In genomic region chr6:90098025-90098474, GRCh38 we compare ENCODE assay signal across 8 cellular contexts.
DNase-seq lines count a peak whose midpoint lies in the region; ATAC-seq, FAIRE-seq and TF ChIP-seq lines count a peak whose summit lies in the region.

No MANE protein-coding gene starts in this region.

- H3K4me1 ChIP-seq in liver (ENCODE audit: control insufficient read depth in 4 of 4, insufficient read depth in 4 of 4, low read length in 3 of 4): no peaks in the 10 kb centered on the region
- 0 out of 2 replicates have a peak, but pooled peaks cover 1% of the 10 kb centered on the region for H3K4me1 ChIP-seq in HepG2 (ENCODE audit: insufficient read depth, low read length)
- H3K4me1 ChIP-seq in adrenal gland (replicated peaks in 1 of 2): no peaks in the 10 kb centered on the region
- peaks cover 35% of the 10 kb centered on the region for H3K4me1 ChIP-seq in thymus (ENCODE audit: control insufficient read depth, insufficient read depth, low read length)

- H3K9me3 ChIP-seq in liver (ENCODE audit: control insufficient read depth in 4 of 4, low read length in 3 of 4) (no peaks in the 10 kb centered on the region), HepG2 (ENCODE audit: low read length) (no peaks in the 10 kb centered on the region), adrenal gland (replicated peaks in 1 of 3) (no peaks in the 10 kb centered on the region), thymus (ENCODE audit: control insufficient read depth) (no peaks in the 10 kb centered on the region)

- TF ChIP-seq POLR2A in HepG2 (IDR thresholded peaks at IDR 0.05; ENCODE audit: insufficient read depth in 1 of 2, low read depth in 2 of 2, low read length in 2 of 2) (no peak), adrenal gland (IDR thresholded peaks at IDR 0.05) (no peak)

- intact Hi-C loops in HepG2 (cut with micrococcal nuclease; ENCODE audit: unreplicated experiment) (no loop called here), adrenal gland (cut with DNase I) (no loop called here)

- TF ChIP-seq RAD21 in liver (IDR thresholded peaks at IDR 0.05) (peak; percentile 44 to 61), HepG2 (CRISPR knock-in tag; IDR thresholded peaks at IDR 0.05) (no peak)

- POLR2A ChIA-PET in HepG2 (lab: Yijun Ruan, JAX): no interaction called here

- CTCF ChIA-PET in HepG2 (lab: Yijun Ruan, JAX; ENCODE audit: low intra/inter-chr PET ratio, low total read pairs): no interaction called here

- H3K4me3 ChIP-seq in liver (ENCODE audit: low read depth in 1 of 3, low read length in 3 of 3) (no peak overlapping the region), HepG2 (replicated peaks in 1 of 3; ENCODE audit: insufficient read depth in 1 of 3, low read depth in 2 of 3, low read length in 3 of 3) (no peak overlapping the region), adrenal gland (no peak overlapping the region), thymus (ENCODE audit: low read length) (no peak overlapping the region)

- no peaks in the 10 kb centered on the region for H3K79me2 ChIP-seq in HepG2 (ENCODE audit: insufficient read depth, low read length)

- no peak for DNase-seq in HepG2 (ENCODE audit: low spot score)
- DNase-seq in adrenal gland: peak in 5 of 7 donors; percentile 33 to 76 (median 42)
- peak; percentile 75 for DNase-seq in kidney tubule cell (ENCODE audit: low spot score)
- DNase-seq in NCI-H2171 (lab: John Stamatoyannopoulos, UW): no peak
- no peak for DNase-seq in NCI-H345 treated with DMSO at 0.1 percent for 48 hours (lab: John Stamatoyannopoulos, UW; ENCODE audit: unreplicated experiment)

- H3K36me3 ChIP-seq in liver (ENCODE audit: control insufficient read depth in 4 of 4, insufficient read depth in 3 of 4, low read depth in 1 of 4, low read length in 3 of 4) (no peaks in the 10 kb centered on the region), HepG2 (replicated peaks in 1 of 2; ENCODE audit: control insufficient read depth in 1 of 2, insufficient read depth in 2 of 2, low read length in 2 of 2) (no peaks in the 10 kb centered on the region), adrenal gland (replicated peaks in 1 of 2) (no peaks in the 10 kb centered on the region), thymus (ENCODE audit: control insufficient read depth, insufficient read depth) (no peaks in the 10 kb centered on the region)

- no peaks in the 10 kb centered on the region for H4K20me1 ChIP-seq in HepG2 (ENCODE audit: insufficient read depth, low read length)

- BruUV-seq in HepG2 (replicated peaks; lab: Mats Ljungman, UMichigan): no TSS peak

- TF ChIP-seq CTCF in liver (IDR thresholded peaks at IDR 0.05; ENCODE audit: low read depth, low read length, missing input control) (peak; percentile 9), HepG2 (CRISPR knock-in tag; IDR thresholded peaks at IDR 0.05) (no peak), adrenal gland (IDR thresholded peaks at IDR 0.05) (peak in 1 of 6 experiments; percentile 18)

- 52% methylated on average over 3 of the region's 3 CpGs for WGBS in liver
- WGBS in HepG2 (ENCODE audit: low lambda C conversion rate): 3% methylated on average over 3 of the region's 3 CpGs
- 37 to 51% (median 47%) methylated on average over 3 of the region's 3 CpGs for WGBS in adrenal gland, 4 donors
- WGBS in thymus: 63% methylated on average over 3 of the region's 3 CpGs

- ATAC-seq in HepG2: no peak
- ATAC-seq in HG03571 (IDR thresholded peaks at IDR 0.05; ENCODE audit: unreplicated experiment): no peak

- no peak for FAIRE-seq in HepG2 (lab: Jason Lieb, UNC)

- in situ Hi-C loops in HepG2 (cut with HindIII; ENCODE audit: extremely low pct_ligation_motif_present, low pct_unique_long_range_greater_than_20kb): no loop called here

- H3K9ac ChIP-seq in liver (ENCODE audit: low read depth in 1 of 2, low read length in 2 of 2) (no peak overlapping the region), HepG2 (ENCODE audit: insufficient read depth, low read depth, low read length) (no peak overlapping the region)

- no peak overlapping the region for H3K4me2 ChIP-seq in HepG2 (ENCODE audit: low read depth, low read length)

- H3K27me3 ChIP-seq in liver (ENCODE audit: control insufficient read depth in 4 of 4, insufficient read depth in 4 of 4, low read length in 3 of 4) (no peaks in the 10 kb centered on the region), HepG2 (ENCODE audit: control insufficient read depth in 1 of 2, insufficient read depth in 2 of 2, low read length in 2 of 2) (peaks cover 0 to 2% of the 10 kb centered on the region in 2 experiments; a peak in 1 of 5 replicates), adrenal gland (no peaks in the 10 kb centered on the region), thymus (ENCODE audit: control insufficient read depth, insufficient read depth) (no peaks in the 10 kb centered on the region)

- H3K27ac ChIP-seq in liver (ENCODE audit: low read depth in 1 of 2, low read length in 2 of 2) (no peak overlapping the region), HepG2 (ENCODE audit: extremely low read length, insufficient read depth, low read length) (no peak overlapping the region), adrenal gland (no peak overlapping the region), thymus (ENCODE audit: low read depth) (peak overlapping the region; percentile 5)

- H2AFZ ChIP-seq in HepG2 (ENCODE audit: low read length): no peak overlapping the region

- TF ChIP-seq EP300 in HepG2 (IDR thresholded peaks at IDR 0.05; ENCODE audit: low read depth in 2 of 2, low read length in 2 of 2): no peak
- TF ChIP-seq EP300 in HepG2 (CRISPR knock-in tag; IDR thresholded peaks at IDR 0.05; ENCODE audit: borderline replicate concordance): no peak

TF ChIP-seq in liver, 16 proteins besides CTCF, POLR2A, EP300 and RAD21:
- no peak for TF ChIP-seq ZBTB33 (IDR thresholded peaks at IDR 0.05)
- TF ChIP-seq JUND (IDR thresholded peaks at IDR 0.05): peak in 1 of 2 donors; percentile 11
- peak in 1 of 2 donors; percentile 30 for TF ChIP-seq RXRA (IDR thresholded peaks at IDR 0.05)
- no peak for TF ChIP-seq FOXA1 (IDR thresholded peaks at IDR 0.05)
- no peak for TF ChIP-seq EGR1 (IDR thresholded peaks at IDR 0.05; ENCODE audit: low read depth in 2 of 2)
- TF ChIP-seq GABPA (IDR thresholded peaks at IDR 0.05 in 1 of 2, conservative IDR thresholded peaks at IDR 0.05 in 1 of 2): no peak
- no peak for TF ChIP-seq MAX (IDR thresholded peaks at IDR 0.05)
- no peak for TF ChIP-seq NR2F2 (IDR thresholded peaks at IDR 0.05)
TF ChIP-seq in liver: peak in this region for 2.

TF ChIP-seq in HepG2, 621 proteins besides CTCF, POLR2A, EP300 and RAD21:
- TF ChIP-seq ELF3 (CRISPR knock-in tag; IDR thresholded peaks at IDR 0.05) (no peak), SPEN (CRISPR knock-in tag; IDR thresholded peaks at IDR 0.05; ENCODE audit: low read depth) (no peak), MIER2 (CRISPR knock-in tag; IDR thresholded peaks at IDR 0.05) (no peak), SIN3A (IDR thresholded peaks at IDR 0.05; ENCODE audit: borderline replicate concordance, low read depth, low read length) (no peak), ZNF20 (CRISPR knock-in tag; IDR thresholded peaks at IDR 0.05) (no peak)

Comparison
In these comparisons a context has a peak if more than half of its experiments do, and no peak if none do; other contexts are left out.
1. DNase-seq: peak in adrenal gland (5 of 7) and kidney tubule cell (single experiment); none in HepG2 (single experiment), NCI-H2171 (single experiment) and NCI-H345 treated with DMSO at 0.1 percent for 48 hours (single experiment).